Comparison of ENCODE assay signal across 18 cellular contexts in genomic region chr22:17460895-17461294, GRCh38.
A peak's percentile ranks its signal among the peaks of the same experiment; 100 is the strongest.
DNase-seq lines count a peak whose midpoint lies in the region; ATAC-seq and TF ChIP-seq lines count a peak whose summit lies in the region.
"Had no signal": no experiment of that assay in that cellular context is flagged by ENCODE, and none has a peak within 500 bp of the region (broad histone marks: within the 10 kb centered on the region; RNA-seq: fewer than 3 reads in every experiment).

No MANE protein-coding gene starts in this region.

- H3K9me3 ChIP-seq in H9 (ENCODE audit: control insufficient read depth, low read depth, low read length): no peaks in the 10 kb centered on the region
- no peaks in the 10 kb centered on the region for H3K9me3 ChIP-seq in endodermal cell (ENCODE audit: control insufficient read depth, low read length)
- no peaks in the 10 kb centered on the region for H3K9me3 ChIP-seq in body of pancreas

- H3K79me2 ChIP-seq in H9 (ENCODE audit: insufficient read depth, low read length): peaks cover 44% of the 10 kb centered on the region; the same call in 1 of the 2 replicates

- H2BK120ac ChIP-seq in H9 (ENCODE audit: low read depth, low read length, poor library complexity, severe bottlenecking): no peak overlapping the region

- DNase-seq in H9 (no peak), endodermal cell (peak; percentile 39), nephron progenitor cell (no peak), body of pancreas (no peak)
- no peak for DNase-seq in stimulated activated CD4-positive, alpha-beta T cell treated with anti-CD3 and anti-CD28 coated beads, Interleukin-2, amount 100 ng/mL, for 24 hours
- DNase-seq: Calu3; CD8-positive, alpha-beta T cell; DMS79 treated with DMSO at 0.1 percent for 48 hours; GF-D8; HFFc6 had no signal

- H3K27ac ChIP-seq in H9 (ENCODE audit: insufficient read length, low read depth, low read length) (no peak overlapping the region), endodermal cell (ENCODE audit: low read depth, low read length) (no peak overlapping the region), body of pancreas (no peak overlapping the region)
- H3K27ac ChIP-seq: BLaER1 treated with 17β-estradiol and CSF1 and Interleukin-3, amounts not matched to agents 10 nM and 100 nM had no signal

- H3K4me2 ChIP-seq in H9 (ENCODE audit: insufficient read depth, insufficient read length, low read length): no peak overlapping the region
- H3K4me2 ChIP-seq: GM23338 had no signal

- H3K27me3 ChIP-seq in H9 (ENCODE audit: insufficient read depth, low read length): no peaks in the 10 kb centered on the region
- H3K27me3 ChIP-seq in endodermal cell (ENCODE audit: control insufficient read depth, insufficient read depth, low read length, poor library complexity, severe bottlenecking): no peaks in the 10 kb centered on the region
- H3K27me3 ChIP-seq in body of pancreas: no peaks in the 10 kb centered on the region
- H3K27me3 ChIP-seq: BLaER1 treated with 17β-estradiol and CSF1 and Interleukin-3, amounts not matched to agents 10 nM and 100 nM had no signal

- no peaks in the 10 kb centered on the region for H4K20me1 ChIP-seq in H9 (ENCODE audit: control insufficient read depth, insufficient read depth, insufficient read length)
- H4K20me1 ChIP-seq: BLaER1 treated with 17β-estradiol and CSF1 and Interleukin-3, amounts not matched to agents 10 nM and 100 nM had no signal

- H3T11ph ChIP-seq in H9 (ENCODE audit: low read length): no peak overlapping the region

- H4K5ac ChIP-seq in H9 (ENCODE audit: insufficient read length, low read depth, low read length): no peak overlapping the region

- H2BK5ac ChIP-seq in H9 (ENCODE audit: insufficient read length, low read length): no peak overlapping the region

- no peaks in the 10 kb centered on the region for H3K23me2 ChIP-seq in H9 (ENCODE audit: insufficient read length, low read depth, low read length, poor library complexity, severe bottlenecking)

- H3K4me1 ChIP-seq in H9 (ENCODE audit: insufficient read depth, low read length) (peaks cover 15% of the 10 kb centered on the region), endodermal cell (ENCODE audit: control insufficient read depth, insufficient read depth, low read length) (no peaks in the 10 kb centered on the region), body of pancreas (no peaks in the 10 kb centered on the region)

- H3K36me3 ChIP-seq in endodermal cell (ENCODE audit: control insufficient read depth, insufficient read depth, low read length): no peaks in the 10 kb centered on the region
- no peaks in the 10 kb centered on the region for H3K36me3 ChIP-seq in body of pancreas (replicated peaks in 1 of 2; ENCODE audit: insufficient read depth in 1 of 2, low read depth in 2 of 2)
- H3K36me3 ChIP-seq: BLaER1 treated with 17β-estradiol and CSF1 and Interleukin-3, amounts not matched to agents 10 nM and 100 nM had no signal

- ATAC-seq in HG03342 (IDR thresholded peaks at IDR 0.05; ENCODE audit: unreplicated experiment) (no peak), HG03280 (IDR thresholded peaks at IDR 0.05; ENCODE audit: unreplicated experiment) (no peak), body of pancreas (no peak)
- ATAC-seq: CD8-positive, alpha-beta T cell; GM23338; HCT116; HepG2 had no signal

- no CpG with 5 or more reads among the region's 6 CpGs for WGBS in H9 (ENCODE audit: extremely low coverage, insufficient read length, low lambda C conversion rate)
- 92 to 93% methylated on average over 6 of the region's 6 CpGs for WGBS in endodermal cell (ENCODE audit: insufficient coverage in 1 of 2, insufficient read length in 1 of 2), 2 experiments
- WGBS in body of pancreas, 2 donors: 57 to 76% methylated on average over 4 to 6 of the region's 6 CpGs

- H2BK20ac ChIP-seq in H9 (ENCODE audit: low read depth, low read length, poor library complexity, severe bottlenecking): no peak overlapping the region

- H3K23ac ChIP-seq in H9 (ENCODE audit: insufficient read length, low read depth, low read length): no peak overlapping the region

- no peak for TF ChIP-seq POLR2A in body of pancreas (IDR thresholded peaks at IDR 0.05)

- H3K9ac ChIP-seq in H9 (ENCODE audit: extremely low read depth, insufficient read length, low read length) (no peak overlapping the region), endodermal cell (ENCODE audit: extremely low read depth, low read length, poor library complexity, severe bottlenecking) (no peak overlapping the region)
- H3K9ac ChIP-seq: BLaER1 treated with 17β-estradiol and CSF1 and Interleukin-3, amounts not matched to agents 10 nM and 100 nM had no signal

- H3K27me3 Mint-ChIP-seq in H9 (ENCODE audit: low read depth): no peaks in the 10 kb centered on the region
- no peaks in the 10 kb centered on the region for H3K27me3 Mint-ChIP-seq in endodermal cell (ENCODE audit: insufficient read depth)
- H3K27me3 Mint-ChIP-seq in nephron progenitor cell (ENCODE audit: low read depth, poor library complexity): no peaks in the 10 kb centered on the region

- H3K4me1 Mint-ChIP-seq in H9 (peaks cover 61 to 70% of the 10 kb centered on the region in 2 experiments), endodermal cell (peaks cover 33% of the 10 kb centered on the region), nephron progenitor cell (peaks cover 32% of the 10 kb centered on the region)

- no peak overlapping the region for H3K14ac ChIP-seq in H9 (ENCODE audit: insufficient read depth, low read length)

- no peak overlapping the region for H2BK12ac ChIP-seq in H9 (ENCODE audit: insufficient read length, low read depth, low read length)

- no peak overlapping the region for H3K56ac ChIP-seq in H9 (ENCODE audit: insufficient read length, low read depth, low read length)

- no peak overlapping the region for H2AK5ac ChIP-seq in H9 (ENCODE audit: insufficient read length, low read length)

- peaks cover 10% of the 10 kb centered on the region for H3K79me1 ChIP-seq in H9 (ENCODE audit: insufficient read depth, low read depth, low read length, poor library complexity, severe bottlenecking)

- no peak overlapping the region for H2BK15ac ChIP-seq in H9 (ENCODE audit: low read depth, low read length)

- H3K4ac ChIP-seq in H9 (ENCODE audit: low read depth, low read length): no peak overlapping the region

- H4K91ac ChIP-seq in H9 (ENCODE audit: insufficient read length, low read depth, low read length): no peak overlapping the region

- H3K9me3 Mint-ChIP-seq in H9: no peaks in the 10 kb centered on the region
- no peaks in the 10 kb centered on the region for H3K9me3 Mint-ChIP-seq in endodermal cell
- no peaks in the 10 kb centered on the region for H3K9me3 Mint-ChIP-seq in nephron progenitor cell
- H3K9me3 Mint-ChIP-seq: CD8-positive, alpha-beta T cell; GM23338; HFFc6 had no signal

- TF ChIP-seq CTCF in H9 (conservative IDR thresholded peaks at IDR 0.05): no peak
- no peak for TF ChIP-seq CTCF in endodermal cell (conservative IDR thresholded peaks at IDR 0.05)
- TF ChIP-seq CTCF in nephron progenitor cell (IDR thresholded peaks at IDR 0.05): no peak
- TF ChIP-seq CTCF in body of pancreas (IDR thresholded peaks at IDR 0.05): no peak

- H2AFZ ChIP-seq in H9 (ENCODE audit: low read length): no peak overlapping the region
- H2AFZ ChIP-seq: GM23338 had no signal

- H3K4me3 Mint-ChIP-seq in H9: no peak overlapping the region
- no peak overlapping the region for H3K4me3 Mint-ChIP-seq in endodermal cell
- H3K4me3 Mint-ChIP-seq in nephron progenitor cell: no peak overlapping the region
- H3K4me3 Mint-ChIP-seq: B cell; CD8-positive, alpha-beta T cell; GM23338; HFFc6; IgD-negative memory B cell had no signal

- no peak overlapping the region for H3K18ac ChIP-seq in H9 (ENCODE audit: insufficient read length, low read depth, low read length)

- H3K36me3 Mint-ChIP-seq in H9 (ENCODE audit: insufficient read depth in 1 of 3, low read depth in 3 of 3): peaks cover 0 to 5% (median 0%) of the 10 kb centered on the region in 3 experiments; a peak in 2 of 7 replicates
- no peaks in the 10 kb centered on the region for H3K36me3 Mint-ChIP-seq in endodermal cell (ENCODE audit: low read depth)
- H3K36me3 Mint-ChIP-seq in nephron progenitor cell (ENCODE audit: low read depth): peaks cover 49% of the 10 kb centered on the region
- H3K36me3 Mint-ChIP-seq: CD8-positive, alpha-beta T cell; IgD-negative memory B cell had no signal

- intact Hi-C loops in body of pancreas (cut with DNase I): no loop called here

- no peak overlapping the region for H4K8ac ChIP-seq in H9 (replicated peaks; ENCODE audit: insufficient read length, low read depth, low read length)

- H3K27ac Mint-ChIP-seq in H9 (peak overlapping the region in 2 of 3 experiments; percentile 46 to 63; a peak in 4 of 7 replicates), endodermal cell (peak overlapping the region; percentile 28), nephron progenitor cell (peak overlapping the region; percentile 6)
- H3K27ac Mint-ChIP-seq: B cell; CD8-positive, alpha-beta T cell; GM23338; HFFc6; IgD-negative memory B cell had no signal

- no peak overlapping the region for H3K4me3 ChIP-seq in endodermal cell (ENCODE audit: low read length)
- H3K4me3 ChIP-seq in body of pancreas: no peak overlapping the region
- H3K4me3 ChIP-seq: BLaER1 treated with 17β-estradiol and CSF1 and Interleukin-3, amounts not matched to agents 10 nM and 100 nM; GM23338 had no signal
